Comparison of ENCODE assay signal across 32 cellular contexts in the genomic region with DNA sequence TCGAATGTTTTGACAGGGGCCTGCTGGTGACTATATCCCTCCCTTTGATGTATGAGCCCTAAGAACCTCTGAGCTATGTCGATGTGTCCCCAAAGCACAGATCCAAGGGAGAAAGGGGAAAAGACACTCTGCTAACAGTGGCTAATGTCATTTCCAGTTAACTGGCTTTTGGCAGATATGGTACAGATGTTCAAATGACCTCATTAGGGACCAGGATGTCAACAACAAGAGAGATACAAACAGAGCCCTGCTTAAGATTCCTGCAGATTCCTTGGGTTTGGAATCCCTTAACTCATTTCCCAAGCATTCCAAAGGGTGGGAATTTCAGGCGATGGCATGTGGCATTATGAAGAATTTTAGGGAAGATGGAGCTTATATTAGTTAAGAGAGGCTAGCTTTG.
"Had no signal": no experiment of that assay in that cellular context is flagged by ENCODE, and none has a peak within 500 bp of the region (broad histone marks: within the 10 kb centered on the region; RNA-seq: fewer than 3 reads in every experiment).

No MANE protein-coding gene starts in this region.

- H3K36me3 ChIP-seq: brain microvascular endothelial cell, cardiac muscle cell, Peyer's patch, SJCRH30 had no signal

- H3K4me3 ChIP-seq: cardiac muscle cell, K562, Peyer's patch, SJCRH30 had no signal

- H3K27me3 ChIP-seq: brain microvascular endothelial cell, cardiac muscle cell, Peyer's patch, SJCRH30 had no signal

- FAIRE-seq: K562 had no signal

- ATAC-seq: activated T-helper 17 cell treated with anti-CD3 and anti-CD28 coated beads, Interleukin-2, amount 50 U/mL, for 72 hours; K562; T-cell had no signal

- H3K9me3 ChIP-seq: Peyer's patch, SJCRH30 had no signal

- H3K9me3 Mint-ChIP-seq: activated CD4-positive, alpha-beta memory T cell treated with anti-CD3 and anti-CD28 coated beads for 36 hours; activated CD4-positive, alpha-beta T cell treated with anti-CD3 and anti-CD28 coated beads, Interleukin-2, amount 10 ng/mL, durations not matched to agents 7 days and 5 days; activated naive CD4-positive, alpha-beta T cell treated with anti-CD3 and anti-CD28 coated beads for 36 hours; activated T-helper 17 cell treated with anti-CD3 and anti-CD28 coated beads, Interleukin-2, amount 50 U/mL, for 72 hours had no signal

- H3K27me3 Mint-ChIP-seq: activated CD4-positive, alpha-beta memory T cell treated with anti-CD3 and anti-CD28 coated beads for 36 hours; activated CD4-positive, alpha-beta T cell treated with anti-CD3 and anti-CD28 coated beads, Interleukin-2, amount 10 ng/mL, durations not matched to agents 7 days and 5 days had no signal

- H3K27ac ChIP-seq: brain microvascular endothelial cell, cardiac muscle cell, RWPE1, SJCRH30, VCaP had no signal

- H3K4me1 Mint-ChIP-seq: activated CD4-positive, alpha-beta T cell treated with anti-CD3 and anti-CD28 coated beads, Interleukin-2, amount 10 ng/mL, durations not matched to agents 7 days and 5 days; activated T-helper 17 cell treated with anti-CD3 and anti-CD28 coated beads, Interleukin-2, amount 50 U/mL, for 72 hours; T-cell had no signal

- H3K36me3 Mint-ChIP-seq: activated CD4-positive, alpha-beta memory T cell treated with anti-CD3 and anti-CD28 coated beads for 36 hours; activated naive CD8-positive, alpha-beta T cell; T-cell had no signal

- DNase-seq: activated CD4-positive, alpha-beta memory T cell treated with anti-CD3 and anti-CD28 coated beads for 36 hours; activated CD4-positive, alpha-beta T cell treated with anti-CD3 and anti-CD28 coated beads, Interleukin-2, amount 10 ng/mL, durations not matched to agents 7 days and 5 days; activated CD4-positive, CD25-positive, alpha-beta regulatory T cell; activated gamma-delta T cell; activated naive CD4-positive, alpha-beta T cell treated with anti-CD3 and anti-CD28 coated beads for 36 hours; activated T-cell treated with anti-CD3 and anti-CD28 coated beads for 4 hours; activated T-cell treated with anti-CD3 and anti-CD28 coated beads, Interleukin-2, amount 50 U/mL, for 48 hours; amygdala; brain microvascular endothelial cell; Karpas-422; MM.1S; NCI-H1105; NCI-H1436 treated with DMSO at 0.1 percent for 48 hours; NCI-H187; NCI-H2081 treated with DMSO at 0.1 percent for 48 hours; NCI-H446 treated with DMSO at 0.1 percent for 48 hours; NCI-H524 treated with DMSO at 0.1 percent for 48 hours; NCI-H774; NK-92 treated with Interleukin-12 subunit alpha and Interleukin-12 subunit beta, amount 100 ng/mL, for 24 hours; OCI-M1; Peyer's patch; Right ventricle myocardium superior; SJCRH30; T-cell; T-helper 2 cell; T1000 had no signal

- H3K27ac Mint-ChIP-seq: activated CD4-positive, alpha-beta memory T cell treated with anti-CD3 and anti-CD28 coated beads for 36 hours; activated CD4-positive, alpha-beta T cell treated with anti-CD3 and anti-CD28 coated beads, Interleukin-2, amount 10 ng/mL, durations not matched to agents 7 days and 5 days; activated naive CD4-positive, alpha-beta T cell treated with anti-CD3 and anti-CD28 coated beads for 36 hours; activated naive CD8-positive, alpha-beta T cell; activated T-helper 17 cell treated with anti-CD3 and anti-CD28 coated beads, Interleukin-2, amount 50 U/mL, for 72 hours; T-cell had no signal

- H3K4me3 Mint-ChIP-seq: activated CD4-positive, alpha-beta memory T cell treated with anti-CD3 and anti-CD28 coated beads for 36 hours; activated CD4-positive, alpha-beta T cell treated with anti-CD3 and anti-CD28 coated beads, Interleukin-2, amount 10 ng/mL, durations not matched to agents 7 days and 5 days; activated naive CD4-positive, alpha-beta T cell treated with anti-CD3 and anti-CD28 coated beads for 36 hours; activated naive CD8-positive, alpha-beta T cell; activated T-helper 17 cell treated with anti-CD3 and anti-CD28 coated beads, Interleukin-2, amount 50 U/mL, for 72 hours; T-cell had no signal
